ENCODE assay signal across 1 cellular context in genomic region chr3:186097317-186097662, GRCh38.
TF ChIP-seq lines count a peak whose summit lies in the region.

No MANE protein-coding gene starts in this region.

TF ChIP-seq in A549, 52 proteins besides CTCF, POLR2A, EP300 and RAD21:
- no peak for TF ChIP-seq CEBPB (IDR thresholded peaks at IDR 0.05)
- no peak for TF ChIP-seq USF2 (IDR thresholded peaks at IDR 0.05)
- TF ChIP-seq NR3C1 (IDR thresholded peaks at IDR 0.05), result no peak
- TF ChIP-seq HOXB13 (CRISPR knock-in tag; IDR thresholded peaks at IDR 0.05; ENCODE audit: low read depth), result no peak
- no peak for TF ChIP-seq FOSB (CRISPR knock-in tag; IDR thresholded peaks at IDR 0.05)
- no peak for TF ChIP-seq ATOH8 (CRISPR knock-in tag; IDR thresholded peaks at IDR 0.05; ENCODE audit: low read depth)
- no peak for TF ChIP-seq E2F6 (IDR thresholded peaks at IDR 0.05; ENCODE audit: borderline replicate concordance, low read depth)
- no peak for TF ChIP-seq MAFK (IDR thresholded peaks at IDR 0.05; ENCODE audit: partially characterized antibody)
- no peak for TF ChIP-seq PBX3 (IDR thresholded peaks at IDR 0.05)
- no peak for TF ChIP-seq ZFP36 (IDR thresholded peaks at IDR 0.05; ENCODE audit: borderline replicate concordance, partially characterized antibody)
- TF ChIP-seq HES2 (IDR thresholded peaks at IDR 0.05), result no peak
- no peak for TF ChIP-seq CBX8 (IDR thresholded peaks at IDR 0.05)
TF ChIP-seq in A549: peak in this region for 0.
